ENCODE assay signal across 7 cellular contexts in genomic region chr3:145290010-145290409, GRCh38.
"Had no signal": no experiment of that assay in that cellular context is flagged by ENCODE, and none has a peak within 500 bp of the region (broad histone marks: within the 10 kb centered on the region; RNA-seq: fewer than 3 reads in every experiment).

No MANE protein-coding gene starts in this region.

- DNase-seq: H9, HCEC 1CT, KG1 had no signal

- FAIRE-seq: H1, H54 had no signal

- H3K4me2 ChIP-seq: GM23338 had no signal

- ATAC-seq: GM23338 had no signal

- H2AFZ ChIP-seq: GM23338 had no signal

- H3K4me3 ChIP-seq: GM23338 had no signal

- H3K27ac ChIP-seq: HL-60 had no signal
